ENCODE assay signal across 1 cellular context in genomic region chr11:22657101-22657694, GRCh38.
TF ChIP-seq lines count a peak whose summit lies in the region.

No MANE protein-coding gene starts in this region.

TF ChIP-seq in GM23338, 12 proteins besides CTCF, POLR2A, EP300 and RAD21 (continued from another document):
- no peak for TF ChIP-seq REST (IDR thresholded peaks at IDR 0.05; ENCODE audit: unreplicated experiment)
- no peak for TF ChIP-seq ZNF331 (CRISPR knock-in tag; IDR thresholded peaks at IDR 0.05; ENCODE audit: low read depth)
- TF ChIP-seq POLR2AphosphoS5 (IDR thresholded peaks at IDR 0.05; ENCODE audit: low read depth) = no peak
- no peak for TF ChIP-seq EZH2 (IDR thresholded peaks at IDR 0.05; ENCODE audit: low read depth, unreplicated experiment)
- TF ChIP-seq JUNB (IDR thresholded peaks at IDR 0.05; ENCODE audit: unreplicated experiment) = no peak
TF ChIP-seq in GM23338: peak in this region for 0.
